In the genomic region with DNA sequence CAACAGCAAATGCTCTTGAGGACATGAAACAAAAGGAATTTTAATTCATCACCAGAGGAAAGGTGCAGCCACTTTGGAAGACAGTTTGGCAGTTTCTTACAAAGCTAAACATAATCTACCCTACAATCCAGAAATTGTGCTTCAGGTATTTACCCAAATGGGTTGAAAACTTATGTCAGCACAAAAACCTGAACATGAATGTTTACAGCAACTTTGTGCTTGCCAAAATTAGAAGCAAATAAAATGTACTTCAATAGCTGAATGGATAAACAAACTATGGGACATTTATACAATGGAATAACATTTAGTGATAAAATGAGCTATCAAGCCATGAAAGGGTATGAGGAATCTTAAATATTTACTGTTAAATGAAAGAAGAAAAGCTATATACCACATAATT, we compare ENCODE assay signal across 4 cellular contexts. TPM values are rescaled to one million over a fixed set of nuclear protein-coding genes. Genes with fewer than 3 reads are reported as not detected.
"Had no signal": no experiment of that assay in that cellular context is flagged by ENCODE, and none has a peak within 500 bp of the region (broad histone marks: within the 10 kb centered on the region; RNA-seq: fewer than 3 reads in every experiment).

No MANE protein-coding gene starts in this region.

- DNase-seq: GDM1, GF-D8 had no signal

- H3K4me3 ChIP-seq: GM12878 had no signal

RNA-seq across cellular contexts. Expression of a gene that starts 6.9 kb away (rescaled TPM):
- total RNA-seq: G401, GM12878 had no signal
